1 cellular context compared by ENCODE assay signal in the genomic region with DNA sequence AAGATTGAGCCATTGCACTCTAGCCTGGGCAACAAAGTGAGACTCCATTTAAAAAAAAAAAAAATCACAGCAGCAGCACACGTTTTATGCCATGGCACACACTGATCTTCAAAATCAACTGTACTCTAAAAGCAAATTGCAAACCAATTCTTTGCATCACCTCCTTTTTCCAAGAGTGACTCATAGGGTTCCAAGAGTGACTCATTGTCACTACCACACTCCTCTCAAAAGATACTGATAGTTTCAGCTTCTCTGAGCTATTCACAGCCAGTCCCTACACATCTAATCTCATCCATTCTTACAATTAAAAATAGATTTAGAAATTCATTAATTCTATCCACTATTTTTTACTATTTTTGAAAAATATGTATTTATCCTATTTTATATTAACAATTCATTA.
TF ChIP-seq lines count a peak whose summit lies in the region.

No MANE protein-coding gene starts in this region.

TF ChIP-seq in SK-N-SH, 30 proteins besides CTCF, POLR2A, EP300 and RAD21:
- TF ChIP-seq RCOR1 (IDR thresholded peaks at IDR 0.05; ENCODE audit: low read length) = no peak
- TF ChIP-seq FOXJ3 (CRISPR knock-in tag; IDR thresholded peaks at IDR 0.05) = no peak
- TF ChIP-seq NRF1 (IDR thresholded peaks at IDR 0.05; ENCODE audit: low read depth, low read length) = no peak
- TF ChIP-seq, protein P1, sequence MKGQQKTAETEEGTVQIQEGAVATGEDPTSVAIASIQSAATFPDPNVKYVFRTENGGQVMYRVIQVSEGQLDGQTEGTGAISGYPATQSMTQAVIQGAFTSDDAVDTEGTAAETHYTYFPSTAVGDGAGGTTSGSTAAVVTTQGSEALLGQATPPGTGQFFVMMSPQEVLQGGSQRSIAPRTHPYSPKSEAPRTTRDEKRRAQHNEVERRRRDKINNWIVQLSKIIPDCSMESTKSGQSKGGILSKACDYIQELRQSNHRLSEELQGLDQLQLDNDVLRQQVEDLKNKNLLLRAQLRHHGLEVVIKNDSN (IDR thresholded peaks at IDR 0.05; ENCODE audit: borderline replicate concordance, low read depth) = no peak
- TF ChIP-seq EZH2phosphoT487 (IDR thresholded peaks at IDR 0.05; ENCODE audit: borderline replicate concordance, low read depth) = no peak
- TF ChIP-seq TAF1 (IDR thresholded peaks at IDR 0.05; ENCODE audit: borderline replicate concordance, low read depth, low read length) = no peak
- TF ChIP-seq GABPA (IDR thresholded peaks at IDR 0.05; ENCODE audit: low read depth) = no peak
- TF ChIP-seq RXRA (IDR thresholded peaks at IDR 0.05; ENCODE audit: borderline replicate concordance, low read depth) = no peak
- TF ChIP-seq, protein P2, sequence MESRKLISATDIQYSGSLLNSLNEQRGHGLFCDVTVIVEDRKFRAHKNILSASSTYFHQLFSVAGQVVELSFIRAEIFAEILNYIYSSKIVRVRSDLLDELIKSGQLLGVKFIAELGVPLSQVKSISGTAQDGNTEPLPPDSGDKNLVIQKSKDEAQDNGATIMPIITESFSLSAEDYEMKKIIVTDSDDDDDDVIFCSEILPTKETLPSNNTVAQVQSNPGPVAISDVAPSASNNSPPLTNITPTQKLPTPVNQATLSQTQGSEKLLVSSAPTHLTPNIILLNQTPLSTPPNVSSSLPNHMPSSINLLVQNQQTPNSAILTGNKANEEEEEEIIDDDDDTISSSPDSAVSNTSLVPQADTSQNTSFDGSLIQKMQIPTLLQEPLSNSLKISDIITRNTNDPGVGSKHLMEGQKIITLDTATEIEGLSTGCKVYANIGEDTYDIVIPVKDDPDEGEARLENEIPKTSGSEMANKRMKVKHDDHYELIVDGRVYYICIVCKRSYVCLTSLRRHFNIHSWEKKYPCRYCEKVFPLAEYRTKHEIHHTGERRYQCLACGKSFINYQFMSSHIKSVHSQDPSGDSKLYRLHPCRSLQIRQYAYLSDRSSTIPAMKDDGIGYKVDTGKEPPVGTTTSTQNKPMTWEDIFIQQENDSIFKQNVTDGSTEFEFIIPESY (IDR thresholded peaks at IDR 0.05; ENCODE audit: borderline replicate concordance, low read depth) = no peak
- TF ChIP-seq TCF12 (IDR thresholded peaks at IDR 0.05) = no peak
- TF ChIP-seq, protein P3, sequence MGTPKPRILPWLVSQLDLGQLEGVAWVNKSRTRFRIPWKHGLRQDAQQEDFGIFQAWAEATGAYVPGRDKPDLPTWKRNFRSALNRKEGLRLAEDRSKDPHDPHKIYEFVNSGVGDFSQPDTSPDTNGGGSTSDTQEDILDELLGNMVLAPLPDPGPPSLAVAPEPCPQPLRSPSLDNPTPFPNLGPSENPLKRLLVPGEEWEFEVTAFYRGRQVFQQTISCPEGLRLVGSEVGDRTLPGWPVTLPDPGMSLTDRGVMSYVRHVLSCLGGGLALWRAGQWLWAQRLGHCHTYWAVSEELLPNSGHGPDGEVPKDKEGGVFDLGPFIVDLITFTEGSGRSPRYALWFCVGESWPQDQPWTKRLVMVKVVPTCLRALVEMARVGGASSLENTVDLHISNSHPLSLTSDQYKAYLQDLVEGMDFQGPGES (IDR thresholded peaks at IDR 0.05; ENCODE audit: low read depth, low read length) = no peak
- TF ChIP-seq FOXM1 (IDR thresholded peaks at IDR 0.05; ENCODE audit: low read depth) = no peak
- no peak for TF ChIP-seq SMC3 (IDR thresholded peaks at IDR 0.05; ENCODE audit: low read depth, low read length)
- no peak for TF ChIP-seq MEF2A (IDR thresholded peaks at IDR 0.05; ENCODE audit: borderline replicate concordance, low read depth)
